ENCODE assay signal across 1 cellular context in the genomic region with DNA sequence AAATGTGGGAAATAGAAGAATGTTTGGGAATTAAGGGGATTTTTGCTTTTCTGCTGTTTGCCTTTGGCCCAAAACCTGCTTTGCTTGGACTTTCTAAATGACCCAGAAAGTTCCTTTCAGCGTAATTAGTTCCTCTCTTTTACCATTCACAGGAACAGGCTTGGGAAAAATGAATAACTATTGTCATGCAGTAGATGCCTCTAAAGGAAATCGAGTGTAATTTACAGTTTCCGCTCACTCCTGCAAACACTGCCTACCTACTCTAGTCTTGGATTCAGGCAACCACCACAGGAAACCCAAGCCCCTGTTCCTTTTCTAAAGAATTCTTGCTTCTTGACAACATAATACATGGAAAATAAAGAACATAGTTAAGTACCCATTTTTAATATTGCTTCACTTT.
TF ChIP-seq lines count a peak whose summit lies in the region.

No MANE protein-coding gene starts in this region.

TF ChIP-seq in HepG2, 621 proteins besides CTCF, POLR2A, EP300 and RAD21:
- TF ChIP-seq ZNF598 (CRISPR knock-in tag; IDR thresholded peaks at IDR 0.05; ENCODE audit: borderline replicate concordance), result no peak
- TF ChIP-seq ZNF263 (CRISPR knock-in tag; IDR thresholded peaks at IDR 0.05), result no peak
- no peak for TF ChIP-seq CCAR2 (optimal IDR thresholded peaks at IDR 0.05; ENCODE audit: low read depth, low read length)
- TF ChIP-seq, protein P1, sequence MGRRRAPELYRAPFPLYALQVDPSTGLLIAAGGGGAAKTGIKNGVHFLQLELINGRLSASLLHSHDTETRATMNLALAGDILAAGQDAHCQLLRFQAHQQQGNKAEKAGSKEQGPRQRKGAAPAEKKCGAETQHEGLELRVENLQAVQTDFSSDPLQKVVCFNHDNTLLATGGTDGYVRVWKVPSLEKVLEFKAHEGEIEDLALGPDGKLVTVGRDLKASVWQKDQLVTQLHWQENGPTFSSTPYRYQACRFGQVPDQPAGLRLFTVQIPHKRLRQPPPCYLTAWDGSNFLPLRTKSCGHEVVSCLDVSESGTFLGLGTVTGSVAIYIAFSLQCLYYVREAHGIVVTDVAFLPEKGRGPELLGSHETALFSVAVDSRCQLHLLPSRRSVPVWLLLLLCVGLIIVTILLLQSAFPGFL (CRISPR knock-in tag; IDR thresholded peaks at IDR 0.05), result no peak
- TF ChIP-seq, protein P2, sequence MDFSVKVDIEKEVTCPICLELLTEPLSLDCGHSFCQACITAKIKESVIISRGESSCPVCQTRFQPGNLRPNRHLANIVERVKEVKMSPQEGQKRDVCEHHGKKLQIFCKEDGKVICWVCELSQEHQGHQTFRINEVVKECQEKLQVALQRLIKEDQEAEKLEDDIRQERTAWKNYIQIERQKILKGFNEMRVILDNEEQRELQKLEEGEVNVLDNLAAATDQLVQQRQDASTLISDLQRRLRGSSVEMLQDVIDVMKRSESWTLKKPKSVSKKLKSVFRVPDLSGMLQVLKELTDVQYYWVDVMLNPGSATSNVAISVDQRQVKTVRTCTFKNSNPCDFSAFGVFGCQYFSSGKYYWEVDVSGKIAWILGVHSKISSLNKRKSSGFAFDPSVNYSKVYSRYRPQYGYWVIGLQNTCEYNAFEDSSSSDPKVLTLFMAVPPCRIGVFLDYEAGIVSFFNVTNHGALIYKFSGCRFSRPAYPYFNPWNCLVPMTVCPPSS (IDR thresholded peaks at IDR 0.05), result no peak
- no peak for TF ChIP-seq SUZ12 (IDR thresholded peaks at IDR 0.05; ENCODE audit: low read depth, low read length)
